1 cellular context compared by ENCODE assay signal in genomic region chr12:93990832-93991748, GRCh38.
TF ChIP-seq lines count a peak whose summit lies in the region.

No MANE protein-coding gene starts in this region.

TF ChIP-seq in GM23338, 12 proteins besides CTCF, POLR2A, EP300 and RAD21 (continued from another document):
- TF ChIP-seq ZNF462 (CRISPR knock-in tag; IDR thresholded peaks at IDR 0.05) (no peak), NANOG (IDR thresholded peaks at IDR 0.05; ENCODE audit: borderline replicate concordance) (no peak), ETS1 (IDR thresholded peaks at IDR 0.05) (no peak), REST (IDR thresholded peaks at IDR 0.05; ENCODE audit: unreplicated experiment) (no peak), JUNB (IDR thresholded peaks at IDR 0.05; ENCODE audit: unreplicated experiment) (no peak), ZNF114 (CRISPR knock-in tag; IDR thresholded peaks at IDR 0.05) (no peak)
